2 cellular contexts compared by ENCODE assay signal in the genomic region with DNA sequence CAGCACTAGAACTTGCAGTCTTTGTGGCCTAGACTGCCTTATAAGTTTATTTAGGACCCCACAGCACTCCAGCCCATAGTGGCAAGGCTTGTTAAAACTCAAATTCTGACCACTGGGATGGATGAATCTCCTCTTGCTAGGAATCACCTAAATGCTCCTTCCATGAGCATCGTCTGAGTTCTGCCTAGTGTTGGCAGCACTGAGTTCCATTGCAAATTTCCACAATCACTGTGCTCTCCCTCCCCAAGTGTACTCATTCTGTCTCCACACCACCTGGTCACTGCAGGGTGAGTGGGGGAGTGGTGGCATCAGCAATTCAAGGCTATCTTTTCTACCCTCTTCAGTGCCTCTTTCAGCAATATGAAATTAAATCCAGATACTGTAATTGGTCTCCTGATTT.
TF ChIP-seq lines count a peak whose summit lies in the region.

No MANE protein-coding gene starts in this region.

TF ChIP-seq in GM23338, 12 proteins besides CTCF, POLR2A, EP300 and RAD21 (continued from another document and continues in another):
- TF ChIP-seq, protein P1, sequence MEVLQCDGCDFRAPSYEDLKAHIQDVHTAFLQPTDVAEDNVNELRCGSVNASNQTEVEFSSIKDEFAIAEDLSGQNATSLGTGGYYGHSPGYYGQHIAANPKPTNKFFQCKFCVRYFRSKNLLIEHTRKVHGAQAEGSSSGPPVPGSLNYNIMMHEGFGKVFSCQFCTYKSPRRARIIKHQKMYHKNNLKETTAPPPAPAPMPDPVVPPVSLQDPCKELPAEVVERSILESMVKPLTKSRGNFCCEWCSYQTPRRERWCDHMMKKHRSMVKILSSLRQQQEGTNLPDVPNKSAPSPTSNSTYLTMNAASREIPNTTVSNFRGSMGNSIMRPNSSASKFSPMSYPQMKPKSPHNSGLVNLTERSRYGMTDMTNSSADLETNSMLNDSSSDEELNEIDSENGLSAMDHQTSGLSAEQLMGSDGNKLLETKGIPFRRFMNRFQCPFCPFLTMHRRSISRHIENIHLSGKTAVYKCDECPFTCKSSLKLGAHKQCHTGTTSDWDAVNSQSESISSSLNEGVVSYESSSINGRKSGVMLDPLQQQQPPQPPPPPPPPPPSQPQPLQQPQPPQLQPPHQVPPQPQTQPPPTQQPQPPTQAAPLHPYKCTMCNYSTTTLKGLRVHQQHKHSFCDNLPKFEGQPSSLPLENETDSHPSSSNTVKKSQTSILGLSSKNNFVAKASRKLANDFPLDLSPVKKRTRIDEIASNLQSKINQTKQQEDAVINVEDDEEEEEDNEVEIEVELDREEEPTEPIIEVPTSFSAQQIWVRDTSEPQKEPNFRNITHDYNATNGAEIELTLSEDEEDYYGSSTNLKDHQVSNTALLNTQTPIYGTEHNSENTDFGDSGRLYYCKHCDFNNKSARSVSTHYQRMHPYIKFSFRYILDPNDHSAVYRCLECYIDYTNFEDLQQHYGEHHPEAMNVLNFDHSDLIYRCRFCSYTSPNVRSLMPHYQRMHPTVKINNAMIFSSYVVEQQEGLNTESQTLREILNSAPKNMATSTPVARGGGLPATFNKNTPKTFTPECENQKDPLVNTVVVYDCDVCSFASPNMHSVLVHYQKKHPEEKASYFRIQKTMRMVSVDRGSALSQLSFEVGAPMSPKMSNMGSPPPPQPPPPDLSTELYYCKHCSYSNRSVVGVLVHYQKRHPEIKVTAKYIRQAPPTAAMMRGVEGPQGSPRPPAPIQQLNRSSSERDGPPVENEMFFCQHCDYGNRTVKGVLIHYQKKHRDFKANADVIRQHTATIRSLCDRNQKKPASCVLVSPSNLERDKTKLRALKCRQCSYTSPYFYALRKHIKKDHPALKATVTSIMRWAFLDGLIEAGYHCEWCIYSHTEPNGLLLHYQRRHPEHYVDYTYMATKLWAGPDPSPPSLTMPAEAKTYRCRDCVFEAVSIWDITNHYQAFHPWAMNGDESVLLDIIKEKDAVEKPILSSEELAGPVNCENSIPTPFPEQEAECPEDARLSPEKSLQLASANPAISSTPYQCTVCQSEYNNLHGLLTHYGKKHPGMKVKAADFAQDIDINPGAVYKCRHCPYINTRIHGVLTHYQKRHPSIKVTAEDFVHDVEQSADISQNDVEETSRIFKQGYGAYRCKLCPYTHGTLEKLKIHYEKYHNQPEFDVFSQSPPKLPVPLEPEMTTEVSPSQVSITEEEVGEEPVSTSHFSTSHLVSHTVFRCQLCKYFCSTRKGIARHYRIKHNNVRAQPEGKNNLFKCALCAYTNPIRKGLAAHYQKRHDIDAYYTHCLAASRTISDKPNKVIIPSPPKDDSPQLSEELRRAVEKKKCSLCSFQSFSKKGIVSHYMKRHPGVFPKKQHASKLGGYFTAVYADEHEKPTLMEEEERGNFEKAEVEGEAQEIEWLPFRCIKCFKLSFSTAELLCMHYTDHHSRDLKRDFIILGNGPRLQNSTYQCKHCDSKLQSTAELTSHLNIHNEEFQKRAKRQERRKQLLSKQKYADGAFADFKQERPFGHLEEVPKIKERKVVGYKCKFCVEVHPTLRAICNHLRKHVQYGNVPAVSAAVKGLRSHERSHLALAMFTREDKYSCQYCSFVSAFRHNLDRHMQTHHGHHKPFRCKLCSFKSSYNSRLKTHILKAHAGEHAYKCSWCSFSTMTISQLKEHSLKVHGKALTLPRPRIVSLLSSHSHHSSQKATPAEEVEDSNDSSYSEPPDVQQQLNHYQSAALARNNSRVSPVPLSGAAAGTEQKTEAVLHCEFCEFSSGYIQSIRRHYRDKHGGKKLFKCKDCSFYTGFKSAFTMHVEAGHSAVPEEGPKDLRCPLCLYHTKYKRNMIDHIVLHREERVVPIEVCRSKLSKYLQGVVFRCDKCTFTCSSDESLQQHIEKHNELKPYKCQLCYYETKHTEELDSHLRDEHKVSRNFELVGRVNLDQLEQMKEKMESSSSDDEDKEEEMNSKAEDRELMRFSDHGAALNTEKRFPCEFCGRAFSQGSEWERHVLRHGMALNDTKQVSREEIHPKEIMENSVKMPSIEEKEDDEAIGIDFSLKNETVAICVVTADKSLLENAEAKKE (CRISPR knock-in tag; IDR thresholded peaks at IDR 0.05), result no peak
- TF ChIP-seq, protein P2, sequence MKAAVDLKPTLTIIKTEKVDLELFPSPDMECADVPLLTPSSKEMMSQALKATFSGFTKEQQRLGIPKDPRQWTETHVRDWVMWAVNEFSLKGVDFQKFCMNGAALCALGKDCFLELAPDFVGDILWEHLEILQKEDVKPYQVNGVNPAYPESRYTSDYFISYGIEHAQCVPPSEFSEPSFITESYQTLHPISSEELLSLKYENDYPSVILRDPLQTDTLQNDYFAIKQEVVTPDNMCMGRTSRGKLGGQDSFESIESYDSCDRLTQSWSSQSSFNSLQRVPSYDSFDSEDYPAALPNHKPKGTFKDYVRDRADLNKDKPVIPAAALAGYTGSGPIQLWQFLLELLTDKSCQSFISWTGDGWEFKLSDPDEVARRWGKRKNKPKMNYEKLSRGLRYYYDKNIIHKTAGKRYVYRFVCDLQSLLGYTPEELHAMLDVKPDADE (IDR thresholded peaks at IDR 0.05), result no peak
- TF ChIP-seq EZH2 (IDR thresholded peaks at IDR 0.05; ENCODE audit: low read depth, unreplicated experiment), result no peak
- TF ChIP-seq EZH2phosphoT487 (IDR thresholded peaks at IDR 0.05; ENCODE audit: unreplicated experiment), result no peak
- TF ChIP-seq, protein P3, sequence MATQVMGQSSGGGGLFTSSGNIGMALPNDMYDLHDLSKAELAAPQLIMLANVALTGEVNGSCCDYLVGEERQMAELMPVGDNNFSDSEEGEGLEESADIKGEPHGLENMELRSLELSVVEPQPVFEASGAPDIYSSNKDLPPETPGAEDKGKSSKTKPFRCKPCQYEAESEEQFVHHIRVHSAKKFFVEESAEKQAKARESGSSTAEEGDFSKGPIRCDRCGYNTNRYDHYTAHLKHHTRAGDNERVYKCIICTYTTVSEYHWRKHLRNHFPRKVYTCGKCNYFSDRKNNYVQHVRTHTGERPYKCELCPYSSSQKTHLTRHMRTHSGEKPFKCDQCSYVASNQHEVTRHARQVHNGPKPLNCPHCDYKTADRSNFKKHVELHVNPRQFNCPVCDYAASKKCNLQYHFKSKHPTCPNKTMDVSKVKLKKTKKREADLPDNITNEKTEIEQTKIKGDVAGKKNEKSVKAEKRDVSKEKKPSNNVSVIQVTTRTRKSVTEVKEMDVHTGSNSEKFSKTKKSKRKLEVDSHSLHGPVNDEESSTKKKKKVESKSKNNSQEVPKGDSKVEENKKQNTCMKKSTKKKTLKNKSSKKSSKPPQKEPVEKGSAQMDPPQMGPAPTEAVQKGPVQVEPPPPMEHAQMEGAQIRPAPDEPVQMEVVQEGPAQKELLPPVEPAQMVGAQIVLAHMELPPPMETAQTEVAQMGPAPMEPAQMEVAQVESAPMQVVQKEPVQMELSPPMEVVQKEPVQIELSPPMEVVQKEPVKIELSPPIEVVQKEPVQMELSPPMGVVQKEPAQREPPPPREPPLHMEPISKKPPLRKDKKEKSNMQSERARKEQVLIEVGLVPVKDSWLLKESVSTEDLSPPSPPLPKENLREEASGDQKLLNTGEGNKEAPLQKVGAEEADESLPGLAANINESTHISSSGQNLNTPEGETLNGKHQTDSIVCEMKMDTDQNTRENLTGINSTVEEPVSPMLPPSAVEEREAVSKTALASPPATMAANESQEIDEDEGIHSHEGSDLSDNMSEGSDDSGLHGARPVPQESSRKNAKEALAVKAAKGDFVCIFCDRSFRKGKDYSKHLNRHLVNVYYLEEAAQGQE (IDR thresholded peaks at IDR 0.05; ENCODE audit: unreplicated experiment), result no peak
- no peak for TF ChIP-seq CREB1 (CRISPR knock-in tag; IDR thresholded peaks at IDR 0.05; ENCODE audit: low read depth)
- TF ChIP-seq STAT1 (IDR thresholded peaks at IDR 0.05; ENCODE audit: unreplicated experiment), result no peak
- TF ChIP-seq NANOG (IDR thresholded peaks at IDR 0.05; ENCODE audit: borderline replicate concordance), result no peak
- no peak for TF ChIP-seq POLR2AphosphoS5 (IDR thresholded peaks at IDR 0.05; ENCODE audit: low read depth)
- no peak for TF ChIP-seq ZNF331 (CRISPR knock-in tag; IDR thresholded peaks at IDR 0.05; ENCODE audit: low read depth)

TF ChIP-seq in H1, 55 proteins besides CTCF, POLR2A, EP300 and RAD21 (continued from another document):
- TF ChIP-seq BACH1 (IDR thresholded peaks at IDR 0.05; ENCODE audit: low read length) (no peak), SIRT6 (IDR thresholded peaks at IDR 0.05; ENCODE audit: low read length) (no peak), KDM4A (IDR thresholded peaks at IDR 0.05; ENCODE audit: low read depth, low read length, severe bottlenecking) (no peak), NRF1 (IDR thresholded peaks at IDR 0.05; ENCODE audit: low read depth, low read length) (no peak), SAP30 (IDR thresholded peaks at IDR 0.05; ENCODE audit: insufficient read depth, insufficient replicate concordance, low read length) (no peak)
